In genomic region chr10:37700886-37701780, GRCh38 we compare ENCODE assay signal across 14 cellular contexts.
"Had no signal": no experiment of that assay in that cellular context is flagged by ENCODE, and none has a peak within 500 bp of the region (broad histone marks: within the 10 kb centered on the region; RNA-seq: fewer than 3 reads in every experiment).

No MANE protein-coding gene starts in this region.

- DNase-seq: activated CD4-positive, alpha-beta memory T cell treated with anti-CD3 and anti-CD28 coated beads for 36 hours; activated CD4-positive, alpha-beta T cell treated with anti-CD3 and anti-CD28 coated beads for 1 hour; activated CD8-positive, alpha-beta memory T cell treated with anti-CD3 and anti-CD28 coated beads, Interleukin-2, amount 50 U/mL, for 48 hours; aorta; hippocampal formation; lower lobe of right lung; naive thymus-derived CD4-positive, alpha-beta T cell; psoas muscle; stimulated activated CD4-positive, alpha-beta T cell treated with anti-CD3 and anti-CD28 coated beads, Interleukin-4, amount 100 ng/mL, for 1 hour; stimulated activated CD8-positive, alpha-beta memory T cell treated with anti-CD3 and anti-CD28 coated beads, Interleukin-4, amount 100 ng/mL, for 48 hours; stomach; thyroid gland had no signal

- ATAC-seq: lower lobe of right lung; naive thymus-derived CD4-positive, alpha-beta T cell; psoas muscle had no signal

- H3K4me3 ChIP-seq: dorsolateral prefrontal cortex, lower lobe of right lung, psoas muscle, stomach, thyroid gland had no signal

- H3K36me3 ChIP-seq: lower lobe of right lung, stomach, thyroid gland had no signal

- H3K4me1 ChIP-seq: lower lobe of right lung, psoas muscle, stomach, thyroid gland had no signal

- H3K27me3 ChIP-seq: stomach, thyroid gland had no signal

- H3K9me3 ChIP-seq: lower lobe of right lung, psoas muscle, thyroid gland had no signal

- H3K27ac ChIP-seq: dorsolateral prefrontal cortex, lower lobe of right lung, psoas muscle, stomach, thyroid gland had no signal

- FAIRE-seq: bronchial epithelial cell had no signal
